In the genomic region with DNA sequence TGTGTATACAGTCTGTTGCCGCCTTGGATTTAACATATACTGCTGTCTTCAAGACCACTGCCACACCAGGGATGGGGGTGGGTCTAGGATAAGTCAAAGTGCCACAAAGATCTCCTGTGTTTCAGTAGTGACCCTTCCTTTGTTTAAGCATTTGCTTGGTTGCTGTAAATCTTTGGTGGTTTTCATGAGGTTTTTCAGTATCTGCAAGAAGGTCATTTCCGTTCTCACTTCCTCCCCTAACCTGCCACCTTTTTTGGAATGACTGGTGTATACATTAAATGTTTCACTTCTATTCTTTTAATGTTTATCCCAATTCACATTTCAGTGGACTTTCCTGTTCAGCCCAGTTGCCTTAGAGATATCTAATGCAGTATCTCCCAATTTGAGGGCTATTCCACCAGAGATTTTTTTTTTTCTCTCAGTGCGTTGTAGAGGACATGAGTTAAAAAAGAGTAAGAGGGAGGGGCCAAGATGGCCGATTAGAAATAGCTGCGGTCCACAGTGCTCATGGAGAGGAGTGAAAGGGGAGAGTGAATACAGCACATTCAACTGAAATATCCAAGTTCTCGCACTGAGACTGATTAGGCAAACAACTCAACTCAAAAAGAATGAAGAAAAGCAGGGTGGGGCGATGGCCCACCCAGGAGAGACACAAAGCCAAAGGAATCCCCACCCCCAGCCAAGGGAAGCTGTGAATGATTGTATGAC, we compare ENCODE assay signal across 9 cellular contexts. TPM values are rescaled to one million over a fixed set of nuclear protein-coding genes. Genes with fewer than 3 reads are reported as not detected.
DNase-seq lines count a peak whose midpoint lies in the region; ATAC-seq and TF ChIP-seq lines count a peak whose summit lies in the region.
"Had no signal": no experiment of that assay in that cellular context is flagged by ENCODE, and none has a peak within 500 bp of the region (broad histone marks: within the 10 kb centered on the region; RNA-seq: fewer than 3 reads in every experiment).

No MANE protein-coding gene starts in this region.

- no peak overlapping the region for H3K27ac Mint-ChIP-seq in endothelial cell (ENCODE audit: unreplicated experiment)
- H3K27ac Mint-ChIP-seq: activated T-helper 1 cell treated with anti-CD3 and anti-CD28 coated beads, Interleukin-12 subunit alpha, Interleukin-12 subunit beta, Interleukin-2, Interleukin-4 antibody, amounts not matched to agents 30 ng/mL and 10 ng/mL and 1 ng/mL, durations not matched to agents 14 hours and 24 hours and 36 hours; T-cell had no signal

- peaks cover 28% of the 10 kb centered on the region for H3K36me3 Mint-ChIP-seq in endothelial cell (ENCODE audit: low read depth, unreplicated experiment)

- H3K4me3 Mint-ChIP-seq in endothelial cell (ENCODE audit: unreplicated experiment), result peak overlapping the region; percentile 69
- H3K4me3 Mint-ChIP-seq: activated T-helper 1 cell treated with anti-CD3 and anti-CD28 coated beads, Interleukin-12 subunit alpha, Interleukin-12 subunit beta, Interleukin-2, Interleukin-4 antibody, amounts not matched to agents 30 ng/mL and 10 ng/mL and 1 ng/mL, durations not matched to agents 14 hours and 24 hours and 36 hours had no signal

- ATAC-seq in GM18867 (IDR thresholded peaks at IDR 0.05; ENCODE audit: unreplicated experiment) (peak; percentile 86), GM21447 (IDR thresholded peaks at IDR 0.05; ENCODE audit: unreplicated experiment) (peak; percentile 96), HG03175 (IDR thresholded peaks at IDR 0.05; ENCODE audit: unreplicated experiment) (peak; percentile 98)

- TF ChIP-seq CTCF in endothelial cell (IDR thresholded peaks at IDR 0.05; ENCODE audit: unreplicated experiment), result no peak

- no peaks in the 10 kb centered on the region for H3K9me3 Mint-ChIP-seq in endothelial cell (ENCODE audit: unreplicated experiment)
- H3K9me3 Mint-ChIP-seq: activated T-helper 1 cell treated with anti-CD3 and anti-CD28 coated beads, Interleukin-12 subunit alpha, Interleukin-12 subunit beta, Interleukin-2, Interleukin-4 antibody, amounts not matched to agents 30 ng/mL and 10 ng/mL and 1 ng/mL, durations not matched to agents 14 hours and 24 hours and 36 hours; T-cell had no signal

- DNase-seq in endothelial cell (ENCODE audit: low spot score) (no peak), H4 (ENCODE audit: low spot score) (no peak), anterior cingulate cortex (lab: John Stamatoyannopoulos, UW) (no peak), DMS79 treated with DMSO at 0.1 percent for 48 hours (lab: John Stamatoyannopoulos, UW) (no peak)
- DNase-seq: T-cell had no signal

- H3K4me1 Mint-ChIP-seq in endothelial cell (ENCODE audit: unreplicated experiment), result peaks cover 17% of the 10 kb centered on the region

- no peaks in the 10 kb centered on the region for H3K27me3 Mint-ChIP-seq in endothelial cell (ENCODE audit: unreplicated experiment)
- H3K27me3 Mint-ChIP-seq: T-cell had no signal

RNA-seq across cellular contexts. Expression of gene USP47, which starts 43.2 kb away (rescaled TPM):
- 45.1 TPM for total RNA-seq in endothelial cell (ENCODE audit: unreplicated experiment)
- total RNA-seq in H4 (2014; rRNA removed; shearing (Covaris generic)), result 34.2 and 36.0 TPM in 2 replicates
